In the genomic region with DNA sequence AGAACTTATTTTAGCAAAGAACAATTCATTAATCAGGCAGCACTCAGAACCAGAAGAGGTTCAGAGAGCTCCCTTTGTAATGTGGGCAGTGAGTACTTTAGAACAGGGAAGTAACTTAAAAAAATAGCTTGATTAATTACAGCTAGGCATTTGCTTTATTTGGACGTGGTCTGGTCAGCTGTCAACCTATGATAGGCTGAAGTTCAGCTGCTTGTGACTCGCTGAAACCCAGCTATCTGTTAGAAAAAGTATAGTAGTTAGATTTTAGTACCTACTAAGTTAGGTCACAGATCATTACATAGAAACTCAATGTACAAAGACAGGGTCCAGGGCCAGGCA, we compare ENCODE assay signal across 18 cellular contexts. TPM values are rescaled to one million over a fixed set of nuclear protein-coding genes. Genes with fewer than 3 reads are reported as not detected.
DNase-seq lines count a peak whose midpoint lies in the region; ATAC-seq and TF ChIP-seq lines count a peak whose summit lies in the region.
"Had no signal": no experiment of that assay in that cellular context is flagged by ENCODE, and none has a peak within 500 bp of the region (broad histone marks: within the 10 kb centered on the region; RNA-seq: fewer than 3 reads in every experiment).

No MANE protein-coding gene starts in this region.

- no peaks in the 10 kb centered on the region for H3K9me3 Mint-ChIP-seq in activated CD8-positive, alpha-beta memory T cell treated with anti-CD3 and anti-CD28 coated beads, Interleukin-2, amount 10 ng/mL, durations not matched to agents 7 days and 5 days (ENCODE audit: low read depth)
- H3K9me3 Mint-ChIP-seq: CD8-positive, alpha-beta T cell; GM23338; HFFc6 had no signal

- no peak overlapping the region for H3K27ac ChIP-seq in PC-3 (ENCODE audit: low read length)
- H3K27ac ChIP-seq: 22Rv1; BLaER1 treated with 17β-estradiol and CSF1 and Interleukin-3, amounts not matched to agents 10 nM and 100 nM; HL-60 had no signal

- no peak overlapping the region for H3K4me2 ChIP-seq in PC-3 (ENCODE audit: low read length)
- H3K4me2 ChIP-seq: BLaER1 treated with 17β-estradiol and CSF1 and Interleukin-3, amounts not matched to agents 10 nM and 100 nM had no signal

- no peak overlapping the region for H3K27ac Mint-ChIP-seq in activated CD8-positive, alpha-beta memory T cell treated with anti-CD3 and anti-CD28 coated beads, Interleukin-2, amount 10 ng/mL, durations not matched to agents 7 days and 5 days
- H3K27ac Mint-ChIP-seq: B cell; CD8-positive, alpha-beta T cell; GM23338; HFFc6 had no signal

- no peaks in the 10 kb centered on the region for H3K36me3 ChIP-seq in PC-3 (ENCODE audit: low read depth, low read length)
- H3K36me3 ChIP-seq: BLaER1 treated with 17β-estradiol and CSF1 and Interleukin-3, amounts not matched to agents 10 nM and 100 nM had no signal

- intact Hi-C loops in PC-3 (cut with micrococcal nuclease) = loop anchor here (2.0 kb wide), 2 partner anchors 121 to 227 kb away; no protein-coding TSS in a partner anchor
- intact Hi-C loops in left colon (cut with DNase I, micrococcal nuclease) = loop anchor here in 1 of 2 donors (5.0 kb wide), 1 partner anchor 236 kb away; no protein-coding TSS in a partner anchor

- CTCF ChIA-PET in PC-3 (lab: Charles Lee) = interaction anchor here (1.3 to 3.3 kb wide), 3 partner anchors 218 to 241 kb away, joined by 9 to 29 read pairs (median 12); no protein-coding TSS in a partner anchor
- CTCF ChIA-PET in activated CD8-positive, alpha-beta memory T cell treated with anti-CD3 and anti-CD28 coated beads, Interleukin-2, amount 10 ng/mL, durations not matched to agents 7 days and 5 days (lab: Charles Lee) = interaction anchor here (0.9 to 12.2 kb wide), 17 partner anchors 9 to 269 kb away, joined by 3 to 207 read pairs (median 4); no protein-coding TSS in a partner anchor

- BruUV-seq in PC-3 (replicated peaks; lab: Mats Ljungman, UMichigan) = no TSS peak

- peaks cover 21% of the 10 kb centered on the region for H3K27me3 Mint-ChIP-seq in activated CD8-positive, alpha-beta memory T cell treated with anti-CD3 and anti-CD28 coated beads, Interleukin-2, amount 10 ng/mL, durations not matched to agents 7 days and 5 days

- H4K20me1 ChIP-seq in PC-3 (ENCODE audit: low read length) = no peaks in the 10 kb centered on the region
- H4K20me1 ChIP-seq: BLaER1 treated with 17β-estradiol and CSF1 and Interleukin-3, amounts not matched to agents 10 nM and 100 nM had no signal

- H3K4me1 ChIP-seq in PC-3 (ENCODE audit: insufficient read depth, low read length) = peaks cover 20% of the 10 kb centered on the region

- H3F3A ChIP-seq in PC-3 (ENCODE audit: low read length, unreplicated experiment) = no peaks in the 10 kb centered on the region

- no peak overlapping the region for H2AFZ ChIP-seq in PC-3 (ENCODE audit: low read length)
- H2AFZ ChIP-seq: GM23338 had no signal

- H3K36me3 Mint-ChIP-seq in activated CD8-positive, alpha-beta memory T cell treated with anti-CD3 and anti-CD28 coated beads, Interleukin-2, amount 10 ng/mL, durations not matched to agents 7 days and 5 days = no peaks in the 10 kb centered on the region
- H3K36me3 Mint-ChIP-seq: CD8-positive, alpha-beta T cell had no signal

- POLR2A ChIA-PET in PC-3 (lab: Charles Lee; ENCODE audit: unreplicated experiment) = interaction anchor here (0.6 kb wide), 1 partner anchor 1188 kb away, joined by 6 read pairs; no protein-coding TSS in a partner anchor

- H3K9ac ChIP-seq in PC-3 (ENCODE audit: low read length) = no peak overlapping the region
- H3K9ac ChIP-seq: BLaER1 treated with 17β-estradiol and CSF1 and Interleukin-3, amounts not matched to agents 10 nM and 100 nM had no signal

- H3K4me1 Mint-ChIP-seq in activated CD8-positive, alpha-beta memory T cell treated with anti-CD3 and anti-CD28 coated beads, Interleukin-2, amount 10 ng/mL, durations not matched to agents 7 days and 5 days = peaks cover 8% of the 10 kb centered on the region

- H3K79me2 ChIP-seq in PC-3 (ENCODE audit: low read length) = no peaks in the 10 kb centered on the region

- H3K9me3 ChIP-seq in PC-3 (ENCODE audit: low read length) = no peaks in the 10 kb centered on the region
- H3K9me3 ChIP-seq: BLaER1 treated with 17β-estradiol and CSF1 and Interleukin-3, amounts not matched to agents 10 nM and 100 nM had no signal

- DNase-seq in DMS53 (lab: John Stamatoyannopoulos, UW) = peak; percentile 15
- DNase-seq in DMS53 treated with DMSO at 0.1 percent for 48 hours (lab: John Stamatoyannopoulos, UW; ENCODE audit: unreplicated experiment) = no peak
- no peak for DNase-seq in PC-3
- no peak for DNase-seq in left colon
- no peak for DNase-seq in activated effector memory CD4-positive, alpha-beta T cell treated with Interleukin-2 at 50 U/mL for 16 hours
- DNase-seq in activated CD8-positive, alpha-beta memory T cell treated with anti-CD3 and anti-CD28 coated beads, Interleukin-2, amount 10 ng/mL, durations not matched to agents 7 days and 5 days = no peak
- DNase-seq: CD8-positive, alpha-beta T cell; DMS 273 treated with DMSO at 0.1 percent for 48 hours; DMS79; GDM1; HCEC 1CT; HFFc6 had no signal

- no peak for TF ChIP-seq CTCF in PC-3 (conservative IDR thresholded peaks at IDR 0.05; ENCODE audit: low read depth, low read length)

- H3K4me3 Mint-ChIP-seq in activated CD8-positive, alpha-beta memory T cell treated with anti-CD3 and anti-CD28 coated beads, Interleukin-2, amount 10 ng/mL, durations not matched to agents 7 days and 5 days = no peak overlapping the region
- H3K4me3 Mint-ChIP-seq: B cell; CD8-positive, alpha-beta T cell; GM23338; HFFc6 had no signal

- peak; percentile 6 for ATAC-seq in PC-3
- peak; percentile 21 for ATAC-seq in left colon
- no peak for ATAC-seq in GM19351 (IDR thresholded peaks at IDR 0.05; ENCODE audit: unreplicated experiment)
- ATAC-seq in activated CD8-positive, alpha-beta memory T cell treated with anti-CD3 and anti-CD28 coated beads, Interleukin-2, amount 10 ng/mL, durations not matched to agents 7 days and 5 days = no peak
- ATAC-seq: CD8-positive, alpha-beta T cell; GM23338 had no signal

- H3K9me2 ChIP-seq in PC-3 (replicated peaks; ENCODE audit: low read length) = no peaks in the 10 kb centered on the region

- no peaks in the 10 kb centered on the region for H3K27me3 ChIP-seq in PC-3 (ENCODE audit: low read length)
- H3K27me3 ChIP-seq: BLaER1 treated with 17β-estradiol and CSF1 and Interleukin-3, amounts not matched to agents 10 nM and 100 nM had no signal

- no peak overlapping the region for H3K4me3 ChIP-seq in PC-3 (ENCODE audit: low read length)
- H3K4me3 ChIP-seq: BLaER1 treated with 17β-estradiol and CSF1 and Interleukin-3, amounts not matched to agents 10 nM and 100 nM; GM23338 had no signal

RNA-seq across cellular contexts. Expression of gene PKDCC, which starts 40.0 kb away (rescaled TPM):
- total RNA-seq in PC-3 (2014; rRNA removed) (1.9 and 2.1 TPM in 2 replicates), left colon (10 to 100 TPM; 68.5 to 74.0 TPM)
- total RNA-seq in activated CD8-positive, alpha-beta memory T cell treated with anti-CD3 and anti-CD28 coated beads, Interleukin-2, amount 10 ng/mL, durations not matched to agents 7 days and 5 days = not detected
- total RNA-seq: CD8-positive, alpha-beta T cell; HFFc6 had no signal

Comparison
In these comparisons a context has a peak if more than half of its experiments do, and no peak if none do; other contexts are left out.
1. ATAC-seq: peak in PC-3 (single experiment) and left colon (single experiment); none in GM19351 (single experiment) and activated CD8-positive, alpha-beta memory T cell treated with anti-CD3 and anti-CD28 coated beads, Interleukin-2, amount 10 ng/mL, durations not matched to agents 7 days and 5 days (single experiment).
2. RNA of gene PKDCC, which starts 40.0 kb away (total RNA-seq): 68.5 to 74.0 TPM in left colon; 1.9 to 2.1 TPM in PC-3 and not detected in activated CD8-positive, alpha-beta memory T cell treated with anti-CD3 and anti-CD28 coated beads, Interleukin-2, amount 10 ng/mL, durations not matched to agents 7 days and 5 days; every median in the first group is over 10 times any median in the second.